Comparison of ENCODE assay signal across 17 cellular contexts in the genomic region with DNA sequence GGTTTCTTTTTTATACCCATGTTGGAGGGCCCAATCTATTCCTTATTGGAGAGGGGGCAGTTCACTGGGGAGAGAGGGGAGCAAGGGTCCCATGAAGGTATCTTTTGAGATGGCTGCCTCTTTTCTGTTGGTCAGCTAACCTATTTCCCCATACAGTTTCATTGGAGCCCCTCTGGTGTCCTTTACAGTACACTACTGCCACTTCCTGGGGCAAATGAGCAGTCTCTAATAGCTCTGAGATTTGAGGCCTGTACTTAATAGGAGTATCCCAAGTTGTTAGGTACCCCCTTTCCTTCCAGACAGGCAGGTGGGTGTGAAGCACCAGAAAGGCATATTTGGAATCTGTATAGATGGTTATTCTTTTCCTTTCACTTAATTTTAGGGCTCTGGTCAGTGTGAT. TPM values are rescaled to one million over a fixed set of nuclear protein-coding genes. Genes with fewer than 3 reads are reported as not detected.
DNase-seq lines count a peak whose midpoint lies in the region; ATAC-seq and TF ChIP-seq lines count a peak whose summit lies in the region.
"Had no signal": no experiment of that assay in that cellular context is flagged by ENCODE, and none has a peak within 500 bp of the region (broad histone marks: within the 10 kb centered on the region; RNA-seq: fewer than 3 reads in every experiment).

No MANE protein-coding gene starts in this region.

- H3K9me3 Mint-ChIP-seq in chondrocyte (ENCODE audit: low read depth), result peaks cover 4% of the 10 kb centered on the region
- H3K9me3 Mint-ChIP-seq in activated CD4-positive, alpha-beta T cell treated with anti-CD3 and anti-CD28 coated beads, Interleukin-2, amount 10 ng/mL, durations not matched to agents 7 days and 5 days, result peaks cover 5% of the 10 kb centered on the region
- H3K9me3 Mint-ChIP-seq: activated T-helper 1 cell treated with anti-CD3 and anti-CD28 coated beads, Interleukin-12 subunit alpha, Interleukin-12 subunit beta, Interleukin-2, Interleukin-4 antibody, amounts not matched to agents 30 ng/mL and 10 ng/mL and 1 ng/mL, durations not matched to agents 14 hours and 24 hours and 36 hours; T-cell had no signal

- H3K27ac ChIP-seq in osteoblast (ENCODE audit: low read depth, low read length), result no peak overlapping the region
- H3K27ac ChIP-seq: heart left ventricle, neutrophil, tibial nerve had no signal

- POLR2A ChIA-PET in activated CD4-positive, alpha-beta T cell treated with anti-CD3 and anti-CD28 coated beads, Interleukin-2, amount 10 ng/mL, durations not matched to agents 7 days and 5 days (lab: Charles Lee), result no interaction called here

- H3K4me3 Mint-ChIP-seq in chondrocyte (ENCODE audit: unreplicated experiment), result no peak overlapping the region
- H3K4me3 Mint-ChIP-seq in activated CD4-positive, alpha-beta T cell treated with anti-CD3 and anti-CD28 coated beads, Interleukin-2, amount 10 ng/mL, durations not matched to agents 7 days and 5 days, result no peak overlapping the region
- H3K4me3 Mint-ChIP-seq: activated T-helper 1 cell treated with anti-CD3 and anti-CD28 coated beads, Interleukin-12 subunit alpha, Interleukin-12 subunit beta, Interleukin-2, Interleukin-4 antibody, amounts not matched to agents 30 ng/mL and 10 ng/mL and 1 ng/mL, durations not matched to agents 14 hours and 24 hours and 36 hours; brain; T-cell had no signal

- no peaks in the 10 kb centered on the region for H3K4me1 ChIP-seq in osteoblast (ENCODE audit: insufficient read depth, low read length)
- H3K4me1 ChIP-seq: tibial nerve had no signal

- H3K4me3 ChIP-seq in HFF-Myc (replicated peaks; ENCODE audit: low read depth, low read length) (no peak overlapping the region), osteoblast (ENCODE audit: insufficient read depth, low read length) (no peak overlapping the region)
- H3K4me3 ChIP-seq: heart left ventricle, lung, tibial nerve had no signal

- peaks cover 5% of the 10 kb centered on the region for H3K27me3 ChIP-seq in osteoblast (ENCODE audit: insufficient read depth, low read length)
- H3K27me3 ChIP-seq: heart left ventricle, neutrophil, tibial nerve had no signal

- CTCF ChIA-PET in activated CD4-positive, alpha-beta T cell treated with anti-CD3 and anti-CD28 coated beads, Interleukin-2, amount 10 ng/mL, durations not matched to agents 7 days and 5 days (lab: Charles Lee), result interaction anchor here (1.1 kb wide), 1 partner anchor 171 kb away, joined by 3 read pairs; no protein-coding TSS in a partner anchor

- no peaks in the 10 kb centered on the region for H4K20me1 ChIP-seq in osteoblast (ENCODE audit: insufficient read depth, low read length)

- no peaks in the 10 kb centered on the region for H3K27me3 Mint-ChIP-seq in chondrocyte (ENCODE audit: low read depth)
- no peaks in the 10 kb centered on the region for H3K27me3 Mint-ChIP-seq in activated CD4-positive, alpha-beta T cell treated with anti-CD3 and anti-CD28 coated beads, Interleukin-2, amount 10 ng/mL, durations not matched to agents 7 days and 5 days
- H3K27me3 Mint-ChIP-seq: brain, T-cell had no signal

- no peaks in the 10 kb centered on the region for H3K9me3 ChIP-seq in osteoblast (ENCODE audit: low read depth, low read length)
- H3K9me3 ChIP-seq: heart left ventricle, neutrophil had no signal

- no peaks in the 10 kb centered on the region for H3K4me1 Mint-ChIP-seq in chondrocyte (ENCODE audit: low read depth)
- no peaks in the 10 kb centered on the region for H3K4me1 Mint-ChIP-seq in activated CD4-positive, alpha-beta T cell treated with anti-CD3 and anti-CD28 coated beads, Interleukin-2, amount 10 ng/mL, durations not matched to agents 7 days and 5 days
- H3K4me1 Mint-ChIP-seq: brain, T-cell had no signal

- no peaks in the 10 kb centered on the region for H3K79me2 ChIP-seq in osteoblast (ENCODE audit: insufficient read depth, low read length)

- no peaks in the 10 kb centered on the region for H3K36me3 ChIP-seq in osteoblast (ENCODE audit: insufficient read depth, low read length)
- H3K36me3 ChIP-seq: heart left ventricle, neutrophil, tibial nerve had no signal

- H2AFZ ChIP-seq in osteoblast (ENCODE audit: low read length), result no peak overlapping the region

- H3K36me3 Mint-ChIP-seq in chondrocyte (ENCODE audit: low read depth), result no peaks in the 10 kb centered on the region
- H3K36me3 Mint-ChIP-seq in activated CD4-positive, alpha-beta T cell treated with anti-CD3 and anti-CD28 coated beads, Interleukin-2, amount 10 ng/mL, durations not matched to agents 7 days and 5 days (ENCODE audit: low read depth), result no peaks in the 10 kb centered on the region
- H3K36me3 Mint-ChIP-seq: brain, T-cell had no signal

- DNase-seq in NCI-H748 (lab: John Stamatoyannopoulos, UW; ENCODE audit: unreplicated experiment) (peak; percentile 8), NCI-H748 treated with DMSO at 0.1 percent for 48 hours (lab: John Stamatoyannopoulos, UW) (no peak), HFF-Myc (ENCODE audit: extremely low read depth, low read depth) (no peak), chondrocyte (ENCODE audit: low spot score) (no peak), osteoblast (ENCODE audit: insufficient read length, low spot score, missing footprints) (no peak)
- no peak for DNase-seq in stimulated activated CD4-positive, alpha-beta T cell treated with anti-CD3 and anti-CD28 coated beads, Interleukin-4, amount 100 ng/mL, for 4 hours
- no peak for DNase-seq in activated CD4-positive, alpha-beta T cell treated with anti-CD3 and anti-CD28 coated beads, Interleukin-2, amount 10 ng/mL, durations not matched to agents 7 days and 5 days
- DNase-seq: heart left ventricle, NCI-H2029, OCI-M1, T-cell had no signal

- H3K27ac Mint-ChIP-seq in chondrocyte (ENCODE audit: unreplicated experiment), result no peak overlapping the region
- H3K27ac Mint-ChIP-seq in activated CD4-positive, alpha-beta T cell treated with anti-CD3 and anti-CD28 coated beads, Interleukin-2, amount 10 ng/mL, durations not matched to agents 7 days and 5 days, result no peak overlapping the region
- H3K27ac Mint-ChIP-seq: activated T-helper 1 cell treated with anti-CD3 and anti-CD28 coated beads, Interleukin-12 subunit alpha, Interleukin-12 subunit beta, Interleukin-2, Interleukin-4 antibody, amounts not matched to agents 30 ng/mL and 10 ng/mL and 1 ng/mL, durations not matched to agents 14 hours and 24 hours and 36 hours; brain; T-cell had no signal

- TF ChIP-seq CTCF in HFF-Myc (IDR thresholded peaks at IDR 0.05; ENCODE audit: low read depth, low read length, missing control alignments) (peak; percentile 29), chondrocyte (IDR thresholded peaks at IDR 0.05) (peak; percentile 64), osteoblast (IDR thresholded peaks at IDR 0.05; ENCODE audit: extremely low read depth, low read depth, low read length) (peak; percentile 46)

- ATAC-seq in GM21367 (IDR thresholded peaks at IDR 0.05; ENCODE audit: unreplicated experiment), result no peak
- ATAC-seq: T-cell had no signal

- H3K4me2 ChIP-seq in osteoblast (ENCODE audit: insufficient read depth, low read length), result no peak overlapping the region

RNA-seq across cellular contexts. Expression of a gene that starts 41.3 kb away (rescaled TPM):
- not detected in 3 replicates for total RNA-seq in chondrocyte
- not detected in 2 replicates for total RNA-seq in osteoblast
- not detected for total RNA-seq in activated CD4-positive, alpha-beta T cell treated with anti-CD3 and anti-CD28 coated beads, Interleukin-2, amount 10 ng/mL, durations not matched to agents 7 days and 5 days
- total RNA-seq: activated T-helper 1 cell treated with anti-CD3 and anti-CD28 coated beads, Interleukin-12 subunit alpha, Interleukin-12 subunit beta, Interleukin-2, Interleukin-4 antibody, amounts not matched to agents 30 ng/mL and 10 ng/mL and 1 ng/mL, durations not matched to agents 14 hours and 24 hours and 36 hours; heart left ventricle; lung; T-cell; tibial nerve had no signal

RNA-seq across cellular contexts. Expression of a gene that starts 42.6 kb away (rescaled TPM):
- total RNA-seq in chondrocyte (not detected in 3 replicates), osteoblast (not detected in 2 replicates)
- not detected for total RNA-seq in activated CD4-positive, alpha-beta T cell treated with anti-CD3 and anti-CD28 coated beads, Interleukin-2, amount 10 ng/mL, durations not matched to agents 7 days and 5 days
- total RNA-seq: activated T-helper 1 cell treated with anti-CD3 and anti-CD28 coated beads, Interleukin-12 subunit alpha, Interleukin-12 subunit beta, Interleukin-2, Interleukin-4 antibody, amounts not matched to agents 30 ng/mL and 10 ng/mL and 1 ng/mL, durations not matched to agents 14 hours and 24 hours and 36 hours; heart left ventricle; lung; T-cell; tibial nerve had no signal
